Comparison of ENCODE assay signal across 1 cellular context in genomic region chr7:114856625-114857024, GRCh38.
TF ChIP-seq lines count a peak whose summit lies in the region.

No MANE protein-coding gene starts in this region.

TF ChIP-seq in GM12891, 5 proteins besides CTCF, POLR2A, EP300 and RAD21:
- no peak for TF ChIP-seq PAX5 (IDR thresholded peaks at IDR 0.05; ENCODE audit: insufficient read depth, low read length, severe bottlenecking)
